ENCODE assay signal across 26 cellular contexts in genomic region chr7:37267251-37267650, GRCh38.
"Had no signal": no experiment of that assay in that cellular context is flagged by ENCODE, and none has a peak within 500 bp of the region (broad histone marks: within the 10 kb centered on the region; RNA-seq: fewer than 3 reads in every experiment).

No MANE protein-coding gene starts in this region.

- DNase-seq: activated CD4-positive, alpha-beta T cell treated with anti-CD3 and anti-CD28 coated beads for 36 hours; activated CD4-positive, alpha-beta T cell treated with anti-CD3 and anti-CD28 coated beads, Interleukin-2, amount 50 U/mL, for 1 hour; activated CD4-positive, alpha-beta T cell treated with anti-CD3 and anti-CD28 coated beads, Interleukin-2, amount 50 U/mL, for 48 hours; activated CD4-positive, CD25-positive, alpha-beta regulatory T cell; activated CD4-positive, CD25-positive, alpha-beta regulatory T cell treated with anti-CD3 and anti-CD28 coated beads, Interleukin-2, amount 50 U/mL, for 72 hours; activated CD8-positive, alpha-beta memory T cell treated with anti-CD3 and anti-CD28 coated beads for 24 hours; activated CD8-positive, alpha-beta T cell treated with anti-CD3 and anti-CD28 coated beads for 36 hours; activated gamma-delta T cell; activated naive CD4-positive, alpha-beta T cell; activated naive CD4-positive, alpha-beta T cell treated with anti-CD3 and anti-CD28 coated beads, Interleukin-2, amount 10 ng/mL, durations not matched to agents 7 days and 5 days; activated naive CD8-positive, alpha-beta T cell treated with anti-CD3 and anti-CD28 coated beads, Interleukin-2, amount 10 ng/mL, durations not matched to agents 7 days and 5 days; activated T-cell treated with anti-CD3 and anti-CD28 coated beads, Interleukin-2, amount 50 U/mL, for 4 hours; central memory CD4-positive, alpha-beta T cell; cerebellar nuclear complex; colonic mucosa; effector memory CD4-positive, alpha-beta T cell; endodermal cell; foreskin fibroblast; T-helper 2 cell had no signal

- H3K27me3 ChIP-seq: ascending aorta, breast epithelium, cardiac muscle cell, colonic mucosa had no signal

- H3K27ac ChIP-seq: ascending aorta, breast epithelium, cardiac muscle cell, colonic mucosa had no signal

- H3K27ac Mint-ChIP-seq: activated CD4-positive, alpha-beta T cell treated with anti-CD3 and anti-CD28 coated beads for 36 hours; activated CD8-positive, alpha-beta T cell treated with anti-CD3 and anti-CD28 coated beads for 36 hours; activated naive CD4-positive, alpha-beta T cell treated with anti-CD3 and anti-CD28 coated beads, Interleukin-2, amount 10 ng/mL, durations not matched to agents 7 days and 5 days; activated naive CD8-positive, alpha-beta T cell treated with anti-CD3 and anti-CD28 coated beads, Interleukin-2, amount 10 ng/mL, durations not matched to agents 7 days and 5 days; brain; endodermal cell had no signal

- ATAC-seq: activated CD4-positive, alpha-beta T cell treated with anti-CD3 and anti-CD28 coated beads for 36 hours; activated CD8-positive, alpha-beta T cell treated with anti-CD3 and anti-CD28 coated beads for 36 hours; activated naive CD4-positive, alpha-beta T cell treated with anti-CD3 and anti-CD28 coated beads, Interleukin-2, amount 50 U/mL, for 72 hours; activated T-cell treated with anti-CD3 and anti-CD28 coated beads, Interleukin-2, amount 50 U/mL, for 4 hours; esophagus mucosa had no signal

- H3K4me1 ChIP-seq: ascending aorta, breast epithelium, colonic mucosa had no signal

- H3K36me3 ChIP-seq: ascending aorta, breast epithelium, cardiac muscle cell, colonic mucosa had no signal

- H3K9me3 Mint-ChIP-seq: activated CD8-positive, alpha-beta T cell treated with anti-CD3 and anti-CD28 coated beads for 36 hours; activated naive CD4-positive, alpha-beta T cell treated with anti-CD3 and anti-CD28 coated beads, Interleukin-2, amount 10 ng/mL, durations not matched to agents 7 days and 5 days; activated naive CD4-positive, alpha-beta T cell treated with anti-CD3 and anti-CD28 coated beads, Interleukin-2, amount 50 U/mL, for 72 hours; activated naive CD8-positive, alpha-beta T cell treated with anti-CD3 and anti-CD28 coated beads, Interleukin-2, amount 10 ng/mL, durations not matched to agents 7 days and 5 days; activated T-cell treated with anti-CD3 and anti-CD28 coated beads, Interleukin-2, amount 50 U/mL, for 4 hours; brain; endodermal cell had no signal

- FAIRE-seq: frontal cortex had no signal

- H3K9me3 ChIP-seq: ascending aorta, breast epithelium, colonic mucosa had no signal

- H3K27me3 Mint-ChIP-seq: activated CD4-positive, alpha-beta T cell treated with anti-CD3 and anti-CD28 coated beads for 36 hours; activated CD8-positive, alpha-beta T cell treated with anti-CD3 and anti-CD28 coated beads for 36 hours; activated naive CD4-positive, alpha-beta T cell treated with anti-CD3 and anti-CD28 coated beads, Interleukin-2, amount 10 ng/mL, durations not matched to agents 7 days and 5 days; activated naive CD8-positive, alpha-beta T cell treated with anti-CD3 and anti-CD28 coated beads, Interleukin-2, amount 10 ng/mL, durations not matched to agents 7 days and 5 days had no signal

- H3K4me1 Mint-ChIP-seq: brain, endodermal cell had no signal

- H3K4me3 ChIP-seq: ascending aorta, breast epithelium, cardiac muscle cell, colonic mucosa had no signal

- H3K4me3 Mint-ChIP-seq: activated CD4-positive, alpha-beta T cell treated with anti-CD3 and anti-CD28 coated beads for 36 hours; activated CD8-positive, alpha-beta T cell treated with anti-CD3 and anti-CD28 coated beads for 36 hours; activated naive CD4-positive, alpha-beta T cell treated with anti-CD3 and anti-CD28 coated beads, Interleukin-2, amount 10 ng/mL, durations not matched to agents 7 days and 5 days; activated naive CD8-positive, alpha-beta T cell treated with anti-CD3 and anti-CD28 coated beads, Interleukin-2, amount 10 ng/mL, durations not matched to agents 7 days and 5 days; activated T-cell treated with anti-CD3 and anti-CD28 coated beads, Interleukin-2, amount 50 U/mL, for 4 hours; brain; endodermal cell had no signal
